Comparison of ENCODE assay signal across 12 cellular contexts in the genomic region with DNA sequence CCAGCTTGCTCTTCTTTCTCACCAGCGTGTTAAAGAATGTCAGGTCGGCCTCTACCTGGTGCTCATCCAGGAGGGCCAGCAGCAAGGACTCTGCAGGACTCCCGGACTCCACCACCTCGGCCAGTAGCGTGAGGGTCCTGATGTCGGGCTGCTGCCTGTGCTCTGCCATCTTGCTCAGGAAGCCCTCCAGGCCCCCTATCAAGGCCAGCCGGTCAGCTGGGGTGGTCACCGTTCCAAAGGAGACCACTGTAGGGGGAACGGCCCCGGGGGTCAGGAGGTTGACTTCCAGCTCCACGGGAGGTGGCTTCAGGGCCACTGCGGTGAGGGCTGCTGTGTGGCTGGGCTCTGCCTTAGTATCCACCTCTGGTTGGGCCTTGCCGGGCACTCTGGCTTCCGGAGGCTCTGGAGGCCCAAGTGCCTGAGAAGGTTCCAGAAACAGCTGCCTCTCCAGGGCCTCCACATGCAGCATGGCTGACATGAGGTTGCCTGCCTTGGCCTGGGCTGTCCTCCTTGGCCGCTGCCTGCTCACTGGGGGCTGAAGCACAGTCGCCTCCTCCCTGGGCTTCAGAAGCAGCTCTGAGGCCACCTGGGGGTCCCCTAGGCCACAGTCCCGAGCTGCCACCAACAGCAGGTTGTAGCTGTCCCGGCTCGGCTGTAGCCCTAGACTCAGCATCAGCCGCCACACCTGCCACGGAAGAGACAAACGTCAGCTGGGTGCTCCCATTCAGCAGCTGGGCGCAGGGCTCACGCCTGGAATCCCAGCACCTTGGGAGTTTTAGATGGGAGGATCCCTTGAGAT. TPM values are rescaled to one million over a fixed set of nuclear protein-coding genes. Genes with fewer than 3 reads are reported as not detected.
DNase-seq lines count a peak whose midpoint lies in the region; ATAC-seq and TF ChIP-seq lines count a peak whose summit lies in the region.
"Had no signal": no experiment of that assay in that cellular context is flagged by ENCODE, and none has a peak within 500 bp of the region (broad histone marks: within the 10 kb centered on the region; RNA-seq: fewer than 3 reads in every experiment).

No MANE protein-coding gene starts in this region.

- H3K36me3 ChIP-seq in lower lobe of right lung (peaks cover 78% of the 10 kb centered on the region), thyroid gland (peaks cover 33 to 43% of the 10 kb centered on the region in 2 donors)

- no peaks in the 10 kb centered on the region for H3K27me3 ChIP-seq in lower lobe of right lung (ENCODE audit: low read depth)
- H3K27me3 ChIP-seq in thyroid gland = no peaks in the 10 kb centered on the region
- H3K27me3 ChIP-seq: BLaER1 had no signal

- no peak overlapping the region for H3K4me3 ChIP-seq in lower lobe of right lung
- no peak overlapping the region for H3K4me3 ChIP-seq in thyroid gland (replicated peaks in 1 of 3)
- H3K4me3 ChIP-seq: BLaER1 had no signal

- POLR2A ChIA-PET in WTC11 (lab: Charles Lee) = interaction anchor here (0.6 kb wide), 2 partner anchors 16 to 37 kb away, joined by 3 read pairs; a partner anchor contains a TSS

- H3K4me1 ChIP-seq in lower lobe of right lung = no peaks in the 10 kb centered on the region
- peaks cover 0 to 11% of the 10 kb centered on the region in 2 donors for H3K4me1 ChIP-seq in thyroid gland

- 93 to 95% methylated on average over 14 to 15 of the region's 24 CpGs for WGBS in thyroid gland, 2 donors

- H3K9me3 ChIP-seq in T-helper 17 cell (ENCODE audit: control insufficient read depth, low read length, poor library complexity, severe bottlenecking) = no peaks in the 10 kb centered on the region
- H3K9me3 ChIP-seq in lower lobe of right lung = no peaks in the 10 kb centered on the region
- no peaks in the 10 kb centered on the region for H3K9me3 ChIP-seq in thyroid gland
- H3K9me3 ChIP-seq: BLaER1 had no signal

- no peak overlapping the region for H3K27ac Mint-ChIP-seq in activated naive CD8-positive, alpha-beta T cell treated with anti-CD3 and anti-CD28 coated beads, Interleukin-2, amount 50 U/mL, for 24 hours
- no peak overlapping the region for H3K27ac Mint-ChIP-seq in activated naive CD8-positive, alpha-beta T cell treated with anti-CD3 and anti-CD28 coated beads for 36 hours
- H3K27ac Mint-ChIP-seq in T-helper 17 cell = peak overlapping the region; percentile 21
- H3K27ac Mint-ChIP-seq in WTC11 = no peak overlapping the region
- H3K27ac Mint-ChIP-seq: CD8-positive, alpha-beta memory T cell had no signal

- no peak for TF ChIP-seq POLR2A in thyroid gland (IDR thresholded peaks at IDR 0.05)

- no peaks in the 10 kb centered on the region for H3K27me3 Mint-ChIP-seq in activated naive CD8-positive, alpha-beta T cell treated with anti-CD3 and anti-CD28 coated beads, Interleukin-2, amount 50 U/mL, for 24 hours
- no peaks in the 10 kb centered on the region for H3K27me3 Mint-ChIP-seq in activated naive CD8-positive, alpha-beta T cell treated with anti-CD3 and anti-CD28 coated beads for 36 hours
- H3K27me3 Mint-ChIP-seq in T-helper 17 cell (no peaks in the 10 kb centered on the region), WTC11 (ENCODE audit: low read depth) (no peaks in the 10 kb centered on the region; the same call in 1 of the 2 replicates)
- H3K27me3 Mint-ChIP-seq: CD8-positive, alpha-beta memory T cell had no signal

- DNase-seq in activated naive CD8-positive, alpha-beta T cell treated with anti-CD3 and anti-CD28 coated beads, Interleukin-2, amount 50 U/mL, for 24 hours = no peak
- DNase-seq in activated naive CD8-positive, alpha-beta T cell treated with anti-CD3 and anti-CD28 coated beads for 36 hours = no peak
- no peak for DNase-seq in T-helper 17 cell
- DNase-seq in lower lobe of right lung = no peak
- no peak for DNase-seq in thyroid gland
- no peak for DNase-seq in WTC11 (ENCODE audit: low spot score)
- DNase-seq: 8988T; AML-193; CD8-positive, alpha-beta memory T cell; DMS53 had no signal

- TF ChIP-seq CTCF in lower lobe of right lung (IDR thresholded peaks at IDR 0.05) (no peak), thyroid gland (IDR thresholded peaks at IDR 0.05) (no peak), WTC11 (IDR thresholded peaks at IDR 0.05) (no peak)

- H3K4me1 Mint-ChIP-seq in activated naive CD8-positive, alpha-beta T cell treated with anti-CD3 and anti-CD28 coated beads, Interleukin-2, amount 50 U/mL, for 24 hours = no peaks in the 10 kb centered on the region
- peaks cover 2% of the 10 kb centered on the region for H3K4me1 Mint-ChIP-seq in activated naive CD8-positive, alpha-beta T cell treated with anti-CD3 and anti-CD28 coated beads for 36 hours
- no peaks in the 10 kb centered on the region for H3K4me1 Mint-ChIP-seq in T-helper 17 cell
- peaks cover 9% of the 10 kb centered on the region for H3K4me1 Mint-ChIP-seq in WTC11
- H3K4me1 Mint-ChIP-seq: CD8-positive, alpha-beta memory T cell had no signal

- CTCF ChIA-PET in WTC11 (lab: Charles Lee) = no interaction called here

- ATAC-seq in activated naive CD8-positive, alpha-beta T cell treated with anti-CD3 and anti-CD28 coated beads, Interleukin-2, amount 50 U/mL, for 24 hours = peak; percentile 18
- ATAC-seq in T-helper 17 cell (no peak), lower lobe of right lung (peak; percentile 7 to 11), WTC11 (no peak), GM21447 (IDR thresholded peaks at IDR 0.05; ENCODE audit: unreplicated experiment) (no peak)

- no peak overlapping the region for H3K4me3 Mint-ChIP-seq in activated naive CD8-positive, alpha-beta T cell treated with anti-CD3 and anti-CD28 coated beads, Interleukin-2, amount 50 U/mL, for 24 hours
- no peak overlapping the region for H3K4me3 Mint-ChIP-seq in activated naive CD8-positive, alpha-beta T cell treated with anti-CD3 and anti-CD28 coated beads for 36 hours
- no peak overlapping the region for H3K4me3 Mint-ChIP-seq in T-helper 17 cell
- no peak overlapping the region for H3K4me3 Mint-ChIP-seq in WTC11
- H3K4me3 Mint-ChIP-seq: CD8-positive, alpha-beta memory T cell had no signal

- H3K27ac ChIP-seq in lower lobe of right lung (no peak overlapping the region), thyroid gland (no peak overlapping the region)
- H3K27ac ChIP-seq: BLaER1 had no signal

- H3K9me3 Mint-ChIP-seq in activated naive CD8-positive, alpha-beta T cell treated with anti-CD3 and anti-CD28 coated beads, Interleukin-2, amount 50 U/mL, for 24 hours = no peaks in the 10 kb centered on the region
- no peaks in the 10 kb centered on the region for H3K9me3 Mint-ChIP-seq in activated naive CD8-positive, alpha-beta T cell treated with anti-CD3 and anti-CD28 coated beads for 36 hours
- H3K9me3 Mint-ChIP-seq in WTC11 = no peaks in the 10 kb centered on the region
- H3K9me3 Mint-ChIP-seq: CD8-positive, alpha-beta memory T cell had no signal

- H3K36me3 Mint-ChIP-seq in activated naive CD8-positive, alpha-beta T cell treated with anti-CD3 and anti-CD28 coated beads, Interleukin-2, amount 50 U/mL, for 24 hours (ENCODE audit: low read depth) = peaks cover 27% of the 10 kb centered on the region
- peaks cover 7% of the 10 kb centered on the region for H3K36me3 Mint-ChIP-seq in activated naive CD8-positive, alpha-beta T cell treated with anti-CD3 and anti-CD28 coated beads for 36 hours
- H3K36me3 Mint-ChIP-seq in T-helper 17 cell (ENCODE audit: low read depth) (no peaks in the 10 kb centered on the region), WTC11 (peaks cover 60% of the 10 kb centered on the region)

- intact Hi-C loops in lower lobe of right lung (cut with DNase I) = no loop called here
- intact Hi-C loops in thyroid gland (cut with DNase I) = no loop called here

RNA-seq across cellular contexts. Expression of a gene that starts 13.5 kb away (rescaled TPM):
- total RNA-seq in activated naive CD8-positive, alpha-beta T cell treated with anti-CD3 and anti-CD28 coated beads for 36 hours = 1 to 10 TPM; 5.9 to 9.1 TPM
- total RNA-seq in T-helper 17 cell (1 to 10 TPM; 3.6 to 3.8 TPM), lower lobe of right lung (6.8 TPM), thyroid gland (1 to 10 TPM; 5.4 to 9.6 (median 8.2) TPM), WTC11 (2021) (8.8 to 11.4 TPM (median 11.1 TPM) in 3 replicates)

RNA-seq across cellular contexts. Expression of a gene that starts 13.6 kb away (rescaled TPM):
- 10 to 100 TPM; 70.0 to 70.1 TPM for total RNA-seq in activated naive CD8-positive, alpha-beta T cell treated with anti-CD3 and anti-CD28 coated beads for 36 hours
- total RNA-seq in T-helper 17 cell (10 to 100 TPM; 35.0 to 42.9 TPM), lower lobe of right lung (26.8 TPM), thyroid gland (10 to 100 TPM; 30.6 to 33.1 (median 32.7) TPM), WTC11 (2021) (79.1 to 109 TPM (median 85.8 TPM) in 3 replicates)

RNA-seq across cellular contexts. Expression of a gene that starts 16.4 kb away (rescaled TPM):
- 100 to 1,000 TPM; 156 to 162 TPM for total RNA-seq in activated naive CD8-positive, alpha-beta T cell treated with anti-CD3 and anti-CD28 coated beads for 36 hours
- total RNA-seq in T-helper 17 cell (100 to 1,000 TPM; 170 to 175 TPM), lower lobe of right lung (64.2 TPM), thyroid gland (10 to 100 TPM; 41.9 to 89.1 (median 65.4) TPM), WTC11 (2021) (98.4 to 99.5 TPM (median 98.7 TPM) in 3 replicates)

RNA-seq across cellular contexts. Expression of a gene that starts 16.7 kb away (rescaled TPM):
- total RNA-seq in activated naive CD8-positive, alpha-beta T cell treated with anti-CD3 and anti-CD28 coated beads for 36 hours = 100 to 1,000 TPM; 201 to 214 TPM
- total RNA-seq in T-helper 17 cell = 10 to 100 TPM; 38.5 to 42.7 TPM
- total RNA-seq in lower lobe of right lung = 61.6 TPM
- 100 to 1,000 TPM in 2 of 4 donors, 10 to 100 TPM in 2; 73.9 to 112 (median 93.2) TPM for total RNA-seq in thyroid gland
- total RNA-seq in WTC11 (2021) = 157 to 177 TPM (median 160 TPM) in 3 replicates

RNA-seq across cellular contexts. Expression of a gene that starts 40.8 kb away (rescaled TPM):
- 100 to 1,000 TPM; 457 to 476 TPM for total RNA-seq in activated naive CD8-positive, alpha-beta T cell treated with anti-CD3 and anti-CD28 coated beads for 36 hours
- total RNA-seq in T-helper 17 cell = 100 to 1,000 TPM in 1 of 2 donors, 10 to 100 TPM in 1; 83.3 to 103 TPM
- total RNA-seq in lower lobe of right lung = 210 TPM
- 1,000 to 10,000 TPM in 1 of 4 donors, 100 to 1,000 TPM in 3; 160 to 1,370 (median 678) TPM for total RNA-seq in thyroid gland
- 454 to 480 TPM (median 463 TPM) in 3 replicates for total RNA-seq in WTC11 (2021)

Comparison
In these comparisons a context has a peak if more than half of its experiments do, and no peak if none do; other contexts are left out.
1. ATAC-seq: peak in activated naive CD8-positive, alpha-beta T cell treated with anti-CD3 and anti-CD28 coated beads, Interleukin-2, amount 50 U/mL, for 24 hours (single experiment) and lower lobe of right lung (2 of 2); none in T-helper 17 cell (single experiment), WTC11 (single experiment) and GM21447 (single experiment).